In genomic region chr13:28297341-28297740, GRCh38 we compare ENCODE assay signal across 1 cellular context.
TF ChIP-seq lines count a peak whose summit lies in the region.

No MANE protein-coding gene starts in this region.

TF ChIP-seq in Ishikawa, 13 proteins besides CTCF, POLR2A, EP300 and RAD21 (continued from another document):
- TF ChIP-seq YY1 (IDR thresholded peaks at IDR 0.05; ENCODE audit: low read depth) = 0 out of 2 replicates have a peak, but pooled peaks have one; percentile 19
- no peak for TF ChIP-seq TCF12 (IDR thresholded peaks at IDR 0.05; ENCODE audit: low read depth)
- TF ChIP-seq NFIC (IDR thresholded peaks at IDR 0.05) = no peak
- no peak for TF ChIP-seq CEBPB (IDR thresholded peaks at IDR 0.05)
- TF ChIP-seq TEAD4 (IDR thresholded peaks at IDR 0.05) = peak; percentile 69
